In the genomic region with DNA sequence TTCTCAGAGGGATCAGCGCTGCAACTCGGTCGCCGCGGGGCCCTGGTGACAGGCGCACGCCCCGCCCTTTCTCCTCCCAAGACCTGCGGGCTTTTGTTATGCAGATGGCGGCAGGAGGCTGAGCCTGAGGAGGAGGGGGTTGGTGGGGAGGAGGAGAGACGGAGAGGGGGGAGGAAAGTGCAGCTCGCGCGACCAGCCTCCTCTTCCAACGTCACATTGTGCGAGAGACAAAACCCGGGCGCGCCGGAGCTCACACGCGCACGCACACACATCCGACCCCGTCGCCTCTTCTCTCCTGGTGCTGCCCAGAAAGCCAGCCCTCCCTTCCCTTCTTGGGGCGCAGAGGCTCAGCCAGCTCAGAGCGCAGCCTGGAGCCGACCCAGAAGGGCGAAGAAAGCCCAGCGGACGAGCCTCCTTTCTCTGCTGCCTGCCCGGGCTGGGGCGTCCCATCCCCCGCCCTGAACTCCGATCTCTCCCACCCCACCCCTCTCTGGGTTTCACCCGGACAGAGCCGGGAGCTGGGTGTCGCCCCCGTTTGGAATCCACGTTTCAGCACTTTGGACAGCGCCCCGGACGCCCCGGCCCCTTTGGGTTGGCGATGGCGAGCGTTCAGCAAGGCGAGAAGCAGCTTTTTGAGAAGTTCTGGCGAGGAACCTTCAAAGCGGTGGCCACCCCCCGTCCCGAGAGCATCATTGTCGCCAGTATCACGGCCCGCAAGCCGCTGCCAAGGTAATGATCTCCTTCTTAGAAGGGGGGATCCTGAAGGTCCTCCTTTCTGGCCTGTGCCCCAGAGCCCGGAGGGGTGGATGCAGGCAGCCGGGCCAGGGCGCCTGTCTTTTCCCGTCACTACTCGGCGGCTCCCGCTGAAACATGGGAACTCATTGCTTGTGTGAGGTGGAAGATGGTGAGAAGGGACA, we compare ENCODE assay signal across 1 cellular context.
TF ChIP-seq lines count a peak whose summit lies in the region.

A gene with protein sequence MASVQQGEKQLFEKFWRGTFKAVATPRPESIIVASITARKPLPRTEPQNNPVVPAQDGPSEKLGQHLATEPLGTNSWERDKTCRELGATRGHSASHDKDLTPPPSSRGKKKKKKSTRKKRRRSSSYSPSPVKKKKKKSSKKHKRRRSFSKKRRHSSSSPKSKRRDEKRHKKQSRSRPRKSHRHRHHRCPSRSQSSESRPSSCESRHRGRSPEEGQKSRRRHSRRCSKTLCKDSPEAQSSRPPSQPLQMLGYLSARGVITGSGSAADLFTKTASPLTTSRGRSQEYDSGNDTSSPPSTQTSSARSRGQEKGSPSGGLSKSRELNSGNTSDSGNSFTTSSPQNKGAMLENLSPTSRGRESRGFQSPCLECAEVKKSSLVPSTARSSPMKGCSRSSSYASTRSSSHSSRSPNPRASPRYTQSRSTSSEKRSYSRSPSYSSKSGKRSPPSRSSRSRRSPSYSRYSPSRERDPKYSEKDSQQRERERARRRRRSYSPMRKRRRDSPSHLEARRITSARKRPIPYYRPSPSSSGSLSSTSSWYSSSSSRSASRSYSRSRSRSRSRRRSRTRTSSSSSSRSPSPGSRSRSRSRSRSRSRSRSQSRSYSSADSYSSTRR (plus strand): TSS at position 257 of the 917 bp plus-strand sequence. CDS start 342 bp downstream, at position 599.

TF ChIP-seq in GM12878, 131 proteins besides CTCF, POLR2A, EP300 and RAD21:
- TF ChIP-seq, protein P1, sequence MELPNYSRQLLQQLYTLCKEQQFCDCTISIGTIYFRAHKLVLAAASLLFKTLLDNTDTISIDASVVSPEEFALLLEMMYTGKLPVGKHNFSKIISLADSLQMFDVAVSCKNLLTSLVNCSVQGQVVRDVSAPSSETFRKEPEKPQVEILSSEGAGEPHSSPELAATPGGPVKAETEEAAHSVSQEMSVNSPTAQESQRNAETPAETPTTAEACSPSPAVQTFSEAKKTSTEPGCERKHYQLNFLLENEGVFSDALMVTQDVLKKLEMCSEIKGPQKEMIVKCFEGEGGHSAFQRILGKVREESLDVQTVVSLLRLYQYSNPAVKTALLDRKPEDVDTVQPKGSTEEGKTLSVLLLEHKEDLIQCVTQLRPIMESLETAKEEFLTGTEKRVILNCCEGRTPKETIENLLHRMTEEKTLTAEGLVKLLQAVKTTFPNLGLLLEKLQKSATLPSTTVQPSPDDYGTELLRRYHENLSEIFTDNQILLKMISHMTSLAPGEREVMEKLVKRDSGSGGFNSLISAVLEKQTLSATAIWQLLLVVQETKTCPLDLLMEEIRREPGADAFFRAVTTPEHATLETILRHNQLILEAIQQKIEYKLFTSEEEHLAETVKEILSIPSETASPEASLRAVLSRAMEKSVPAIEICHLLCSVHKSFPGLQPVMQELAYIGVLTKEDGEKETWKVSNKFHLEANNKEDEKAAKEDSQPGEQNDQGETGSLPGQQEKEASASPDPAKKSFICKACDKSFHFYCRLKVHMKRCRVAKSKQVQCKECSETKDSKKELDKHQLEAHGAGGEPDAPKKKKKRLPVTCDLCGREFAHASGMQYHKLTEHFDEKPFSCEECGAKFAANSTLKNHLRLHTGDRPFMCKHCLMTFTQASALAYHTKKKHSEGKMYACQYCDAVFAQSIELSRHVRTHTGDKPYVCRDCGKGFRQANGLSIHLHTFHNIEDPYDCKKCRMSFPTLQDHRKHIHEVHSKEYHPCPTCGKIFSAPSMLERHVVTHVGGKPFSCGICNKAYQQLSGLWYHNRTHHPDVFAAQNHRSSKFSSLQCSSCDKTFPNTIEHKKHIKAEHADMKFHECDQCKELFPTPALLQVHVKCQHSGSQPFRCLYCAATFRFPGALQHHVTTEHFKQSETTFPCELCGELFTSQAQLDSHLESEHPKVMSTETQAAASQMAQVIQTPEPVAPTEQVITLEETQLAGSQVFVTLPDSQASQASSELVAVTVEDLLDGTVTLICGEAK (IDR thresholded peaks at IDR 0.05; ENCODE audit: borderline replicate concordance) = no peak
- TF ChIP-seq, protein P2, sequence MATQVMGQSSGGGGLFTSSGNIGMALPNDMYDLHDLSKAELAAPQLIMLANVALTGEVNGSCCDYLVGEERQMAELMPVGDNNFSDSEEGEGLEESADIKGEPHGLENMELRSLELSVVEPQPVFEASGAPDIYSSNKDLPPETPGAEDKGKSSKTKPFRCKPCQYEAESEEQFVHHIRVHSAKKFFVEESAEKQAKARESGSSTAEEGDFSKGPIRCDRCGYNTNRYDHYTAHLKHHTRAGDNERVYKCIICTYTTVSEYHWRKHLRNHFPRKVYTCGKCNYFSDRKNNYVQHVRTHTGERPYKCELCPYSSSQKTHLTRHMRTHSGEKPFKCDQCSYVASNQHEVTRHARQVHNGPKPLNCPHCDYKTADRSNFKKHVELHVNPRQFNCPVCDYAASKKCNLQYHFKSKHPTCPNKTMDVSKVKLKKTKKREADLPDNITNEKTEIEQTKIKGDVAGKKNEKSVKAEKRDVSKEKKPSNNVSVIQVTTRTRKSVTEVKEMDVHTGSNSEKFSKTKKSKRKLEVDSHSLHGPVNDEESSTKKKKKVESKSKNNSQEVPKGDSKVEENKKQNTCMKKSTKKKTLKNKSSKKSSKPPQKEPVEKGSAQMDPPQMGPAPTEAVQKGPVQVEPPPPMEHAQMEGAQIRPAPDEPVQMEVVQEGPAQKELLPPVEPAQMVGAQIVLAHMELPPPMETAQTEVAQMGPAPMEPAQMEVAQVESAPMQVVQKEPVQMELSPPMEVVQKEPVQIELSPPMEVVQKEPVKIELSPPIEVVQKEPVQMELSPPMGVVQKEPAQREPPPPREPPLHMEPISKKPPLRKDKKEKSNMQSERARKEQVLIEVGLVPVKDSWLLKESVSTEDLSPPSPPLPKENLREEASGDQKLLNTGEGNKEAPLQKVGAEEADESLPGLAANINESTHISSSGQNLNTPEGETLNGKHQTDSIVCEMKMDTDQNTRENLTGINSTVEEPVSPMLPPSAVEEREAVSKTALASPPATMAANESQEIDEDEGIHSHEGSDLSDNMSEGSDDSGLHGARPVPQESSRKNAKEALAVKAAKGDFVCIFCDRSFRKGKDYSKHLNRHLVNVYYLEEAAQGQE (IDR thresholded peaks at IDR 0.05; ENCODE audit: low read depth, low read length) = peak; percentile 78
